11 cellular contexts compared by ENCODE assay signal in genomic region chr3:125024817-125025216, GRCh38. TPM values are rescaled to one million over a fixed set of nuclear protein-coding genes. Genes with fewer than 3 reads are reported as not detected.
A peak's percentile ranks its signal among the peaks of the same experiment; 100 is the strongest.
DNase-seq lines count a peak whose midpoint lies in the region; ATAC-seq, FAIRE-seq and TF ChIP-seq lines count a peak whose summit lies in the region.
"Had no signal": no experiment of that assay in that cellular context is flagged by ENCODE, and none has a peak within 500 bp of the region (broad histone marks: within the 10 kb centered on the region; RNA-seq: fewer than 3 reads in every experiment).

No MANE protein-coding gene starts in this region.

- TF ChIP-seq POLR2A in prostate gland (IDR thresholded peaks at IDR 0.05) = no peak

- POLR2A ChIA-PET in SK-N-SH (lab: Yijun Ruan, JAX) = no interaction called here
- POLR2A ChIA-PET in CD8-positive, alpha-beta T cell (lab: Charles Lee) = no interaction called here

- H3K36me3 ChIP-seq in MG63 (peaks cover 98% of the 10 kb centered on the region), SK-N-SH (replicated peaks in 1 of 2; ENCODE audit: control insufficient read depth in 1 of 2, insufficient read depth in 2 of 2, low read length in 1 of 2) (peaks cover 50 to 61% of the 10 kb centered on the region in 2 experiments), hepatocyte (replicated peaks; ENCODE audit: insufficient read depth, low read depth) (no peaks in the 10 kb centered on the region), prostate gland (no peaks in the 10 kb centered on the region)
- H3K36me3 ChIP-seq in CD8-positive, alpha-beta T cell (ENCODE audit: insufficient read depth, low read length) = peaks cover 14% of the 10 kb centered on the region

- peaks cover 76% of the 10 kb centered on the region for H3K36me3 Mint-ChIP-seq in CD8-positive, alpha-beta T cell

- H3F3A ChIP-seq in SK-N-SH (replicated peaks; ENCODE audit: insufficient read depth) = peaks cover 28% of the 10 kb centered on the region

- H3K79me2 ChIP-seq in SK-N-SH (ENCODE audit: insufficient read depth) = peaks cover 51% of the 10 kb centered on the region
- peaks cover 3% of the 10 kb centered on the region for H3K79me2 ChIP-seq in hepatocyte

- H3K4me3 ChIP-seq in MG63 = no peak overlapping the region
- H3K4me3 ChIP-seq in SK-N-SH (ENCODE audit: low read depth in 2 of 2, low read length in 1 of 2) = 0 out of 4 replicates have a peak overlapping the region, but pooled peaks of 1 of the 2 experiments have one; percentile 7
- H3K4me3 ChIP-seq in hepatocyte = no peak overlapping the region
- H3K4me3 ChIP-seq in prostate gland = no peak overlapping the region
- no peak overlapping the region for H3K4me3 ChIP-seq in CD8-positive, alpha-beta T cell (ENCODE audit: low read depth, low read length)

- H3K9me2 ChIP-seq in SK-N-SH = no peaks in the 10 kb centered on the region
- H3K9me2 ChIP-seq in hepatocyte (replicated peaks; ENCODE audit: insufficient read depth) = no peaks in the 10 kb centered on the region

- H3K27ac Mint-ChIP-seq in CD8-positive, alpha-beta T cell = no peak overlapping the region
- H3K27ac Mint-ChIP-seq: dendritic cell treated with granulocyte-macrophage colony-stimulating factor and Interleukin-4, amounts not matched to agents 40 ng/mL and 50 ng/mL, for 4 days had no signal

- peak; percentile 24 for DNase-seq in MG63
- no peak for DNase-seq in SK-N-SH
- DNase-seq in hepatocyte (ENCODE audit: low spot score) = no peak
- DNase-seq in prostate gland (ENCODE audit: low spot score) = peak; percentile 53
- DNase-seq in activated T-cell treated with anti-CD3 and anti-CD28 coated beads, Interleukin-2, amount 50 U/mL, for 48 hours = no peak
- no peak for DNase-seq in urothelium cell line (ENCODE audit: low spot score)
- DNase-seq in CD8-positive, alpha-beta T cell = no peak
- DNase-seq in NCI-H1105 (lab: John Stamatoyannopoulos, UW) = no peak
- DNase-seq: Kasumi-1 had no signal

- H3K27ac ChIP-seq in SK-N-SH (ENCODE audit: low read depth in 2 of 2, low read length in 1 of 2) = peak overlapping the region in 1 of 2 experiments; percentile 71; a peak in 1 of 4 replicates
- peak overlapping the region; percentile 61 for H3K27ac ChIP-seq in hepatocyte
- peak overlapping the region; percentile 12 to 49 for H3K27ac ChIP-seq in prostate gland
- H3K27ac ChIP-seq in CD8-positive, alpha-beta T cell (ENCODE audit: low read depth, low read length) = no peak overlapping the region

- 97% methylated on average over 5 of the region's 5 CpGs for WGBS in SK-N-SH (ENCODE audit: low lambda C conversion rate)
- 87% methylated on average over 5 of the region's 5 CpGs for WGBS in hepatocyte (ENCODE audit: low lambda C conversion rate, missing lambda C conversion rate)
- WGBS in prostate gland = 41% methylated on average over 5 of the region's 5 CpGs

- peaks cover 39% of the 10 kb centered on the region for H3K4me1 Mint-ChIP-seq in CD8-positive, alpha-beta T cell (ENCODE audit: low read depth)

- no peak for ATAC-seq in CD8-positive, alpha-beta T cell

- TF ChIP-seq CTCF in SK-N-SH (IDR thresholded peaks at IDR 0.05) (no peak), hepatocyte (IDR thresholded peaks at IDR 0.05; ENCODE audit: poor library complexity) (no peak), prostate gland (IDR thresholded peaks at IDR 0.05) (no peak)
- no peak for TF ChIP-seq CTCF in CD8-positive, alpha-beta T cell (IDR thresholded peaks at IDR 0.05)

- H3K4me3 Mint-ChIP-seq in CD8-positive, alpha-beta T cell = no peak overlapping the region
- H3K4me3 Mint-ChIP-seq: dendritic cell treated with granulocyte-macrophage colony-stimulating factor and Interleukin-4, amounts not matched to agents 40 ng/mL and 50 ng/mL, for 4 days had no signal

- no peak for FAIRE-seq in urothelium cell line (lab: Jason Lieb, UNC)

- CTCF ChIA-PET in SK-N-SH (lab: Yijun Ruan, JAX) = interaction anchor here (0.9 to 1.2 kb wide), 2 partner anchors 11 to 25 kb away, joined by 3 read pairs; no protein-coding TSS in a partner anchor
- CTCF ChIA-PET in CD8-positive, alpha-beta T cell (lab: Charles Lee) = interaction anchor here (2.9 kb wide), 1 partner anchor 13 kb away, joined by 9 read pairs; no protein-coding TSS in a partner anchor

- H3K4me2 ChIP-seq in SK-N-SH (peak overlapping the region; percentile 58), hepatocyte (no peak overlapping the region)

- H3K27me3 ChIP-seq in MG63 = no peaks in the 10 kb centered on the region
- no peaks in the 10 kb centered on the region for H3K27me3 ChIP-seq in SK-N-SH (ENCODE audit: insufficient read depth)
- no peaks in the 10 kb centered on the region for H3K27me3 ChIP-seq in hepatocyte
- H3K27me3 ChIP-seq in prostate gland (replicated peaks; ENCODE audit: insufficient read depth) = no peaks in the 10 kb centered on the region
- H3K27me3 ChIP-seq in CD8-positive, alpha-beta T cell (ENCODE audit: insufficient read depth, low read length) = no peaks in the 10 kb centered on the region

- H3K27me3 Mint-ChIP-seq in CD8-positive, alpha-beta T cell (ENCODE audit: low read depth) = no peaks in the 10 kb centered on the region
- H3K27me3 Mint-ChIP-seq: dendritic cell treated with granulocyte-macrophage colony-stimulating factor and Interleukin-4, amounts not matched to agents 40 ng/mL and 50 ng/mL, for 4 days had no signal

- no peak overlapping the region for H3K9ac ChIP-seq in SK-N-SH

- H2AFZ ChIP-seq in SK-N-SH (ENCODE audit: low read depth) = no peak overlapping the region
- no peak overlapping the region for H2AFZ ChIP-seq in hepatocyte

- no peak for TF ChIP-seq RAD21 in SK-N-SH (IDR thresholded peaks at IDR 0.05; ENCODE audit: low read length)

- TF ChIP-seq EP300 in SK-N-SH (IDR thresholded peaks at IDR 0.05; ENCODE audit: borderline replicate concordance in 1 of 2, low read depth in 1 of 2, low read length in 1 of 2) = no peak

- intact Hi-C loops in prostate gland (cut with DNase I) = no loop called here
- intact Hi-C loops in CD8-positive, alpha-beta T cell (cut with DNase I, micrococcal nuclease) = loop anchor here in 1 of 2 experiments (5.0 kb wide), 1 partner anchor 32 kb away; the partner anchor contains the start of gene HEG1

- H4K20me1 ChIP-seq in SK-N-SH (ENCODE audit: insufficient read depth) = peaks cover 27% of the 10 kb centered on the region
- no peaks in the 10 kb centered on the region for H4K20me1 ChIP-seq in hepatocyte (ENCODE audit: insufficient read depth, poor library complexity, severe bottlenecking)

- peaks cover 0 to 22% of the 10 kb centered on the region in 2 experiments; a peak in 2 of 4 replicates for H3K4me1 ChIP-seq in SK-N-SH (ENCODE audit: control insufficient read depth in 1 of 2, insufficient read depth in 2 of 2, low read depth in 1 of 2, low read length in 1 of 2)
- peaks cover 11% of the 10 kb centered on the region for H3K4me1 ChIP-seq in hepatocyte (ENCODE audit: insufficient read depth)
- H3K4me1 ChIP-seq in prostate gland (replicated peaks) = peaks cover 6% of the 10 kb centered on the region
- H3K4me1 ChIP-seq in CD8-positive, alpha-beta T cell (ENCODE audit: insufficient read depth, low read length) = peaks cover 20% of the 10 kb centered on the region

- H3K9me3 Mint-ChIP-seq in CD8-positive, alpha-beta T cell = no peaks in the 10 kb centered on the region
- H3K9me3 Mint-ChIP-seq: activated T-helper 1 cell treated with anti-CD3 and anti-CD28 coated beads, Interleukin-12 subunit alpha, Interleukin-12 subunit beta, Interleukin-2, Interleukin-4 antibody, amounts not matched to agents 30 ng/mL and 10 ng/mL and 1 ng/mL, durations not matched to agents 14 hours and 24 hours and 36 hours; dendritic cell treated with granulocyte-macrophage colony-stimulating factor and Interleukin-4, amounts not matched to agents 40 ng/mL and 50 ng/mL, for 4 days had no signal

- no peaks in the 10 kb centered on the region for H3K9me3 ChIP-seq in MG63
- H3K9me3 ChIP-seq in SK-N-SH = no peaks in the 10 kb centered on the region
- no peaks in the 10 kb centered on the region for H3K9me3 ChIP-seq in hepatocyte (ENCODE audit: low read depth)
- H3K9me3 ChIP-seq in prostate gland = no peaks in the 10 kb centered on the region
- no peaks in the 10 kb centered on the region for H3K9me3 ChIP-seq in CD8-positive, alpha-beta T cell (ENCODE audit: low read length)

TF ChIP-seq in SK-N-SH, 30 proteins besides CTCF, POLR2A, EP300 and RAD21 (continues in another document):
- TF ChIP-seq ZBTB33 (IDR thresholded peaks at IDR 0.05; ENCODE audit: borderline replicate concordance, low read depth) (no peak), TAF1 (IDR thresholded peaks at IDR 0.05; ENCODE audit: borderline replicate concordance, low read depth, low read length) (no peak), RFX5 (IDR thresholded peaks at IDR 0.05; ENCODE audit: low read length) (no peak), RXRA (IDR thresholded peaks at IDR 0.05; ENCODE audit: borderline replicate concordance, low read depth) (no peak)
- TF ChIP-seq, protein P1, sequence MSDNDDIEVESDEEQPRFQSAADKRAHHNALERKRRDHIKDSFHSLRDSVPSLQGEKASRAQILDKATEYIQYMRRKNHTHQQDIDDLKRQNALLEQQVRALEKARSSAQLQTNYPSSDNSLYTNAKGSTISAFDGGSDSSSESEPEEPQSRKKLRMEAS (IDR thresholded peaks at IDR 0.05; ENCODE audit: low read depth) = no peak

RNA-seq across cellular contexts. Expression of gene HEG1, which starts 31.0 kb away (rescaled TPM):
- 75.1 and 105 TPM in 2 replicates for total RNA-seq in MG63 (2014; rRNA removed; shearing (Covaris generic); ENCODE audit: low replicate concordance)
- 27.7 and 29.1 TPM in 2 replicates for polyA plus RNA-seq in SK-N-SH (2012; rRNA removed)
- 27.1 and 30.0 TPM in 2 replicates for polyA plus RNA-seq in SK-N-SH (2012; cell fraction: cytosol; rRNA removed)
- 33.3 and 48.2 TPM in 2 replicates for polyA plus RNA-seq in SK-N-SH (2012; cell fraction: nucleus; rRNA removed)
- 25.1 and 27.2 TPM in 2 replicates for total RNA-seq in hepatocyte
- polyA plus RNA-seq in hepatocyte = 22.5 and 27.3 TPM in 2 replicates
- 100 to 1,000 TPM in 1 of 2 donors, 10 to 100 TPM in 1; 27.5 to 130 TPM for total RNA-seq in prostate gland
- 10 to 100 TPM; 20.8 to 21.5 TPM for total RNA-seq in CD8-positive, alpha-beta T cell

Comparison
In these comparisons a context has a peak if more than half of its experiments do, and no peak if none do; other contexts are left out.
1. DNase-seq: peak in MG63 (single experiment) and prostate gland (single experiment); none in SK-N-SH (single experiment), hepatocyte (single experiment), activated T-cell treated with anti-CD3 and anti-CD28 coated beads, Interleukin-2, amount 50 U/mL, for 48 hours (0 of 2), urothelium cell line (single experiment), CD8-positive, alpha-beta T cell (0 of 7) and NCI-H1105 (single experiment).